ENCODE assay signal across 1 cellular context in genomic region chr17:76670708-76671122, GRCh38.
TF ChIP-seq lines count a peak whose summit lies in the region.

No MANE protein-coding gene starts in this region.

TF ChIP-seq in endothelial cell of umbilical vein, 7 proteins besides CTCF, POLR2A, EP300 and RAD21:
- TF ChIP-seq JUN (IDR thresholded peaks at IDR 0.05; ENCODE audit: borderline replicate concordance, insufficient read depth, insufficient read length, low read depth): no peak
- TF ChIP-seq FOS (IDR thresholded peaks at IDR 0.05; ENCODE audit: borderline replicate concordance, insufficient read depth, low read length): no peak
- no peak for TF ChIP-seq GATA2 (IDR thresholded peaks at IDR 0.05; ENCODE audit: insufficient read depth, insufficient read length, low read depth, low read length)
- TF ChIP-seq EZH2 (IDR thresholded peaks at IDR 0.05; ENCODE audit: borderline replicate concordance, low read depth, low read length, severe bottlenecking): no peak
- TF ChIP-seq MAX (IDR thresholded peaks at IDR 0.05; ENCODE audit: insufficient read depth, insufficient read length): no peak
- TF ChIP-seq POLR2AphosphoS5 (IDR thresholded peaks at IDR 0.05; ENCODE audit: insufficient read depth, low read depth, low read length): no peak
